Comparison of ENCODE assay signal across 19 cellular contexts in genomic region chrX:134148293-134148692, GRCh38.
A peak's percentile ranks its signal among the peaks of the same experiment; 100 is the strongest.
DNase-seq lines count a peak whose midpoint lies in the region; ATAC-seq and TF ChIP-seq lines count a peak whose summit lies in the region.
"Had no signal": no experiment of that assay in that cellular context is flagged by ENCODE, and none has a peak within 500 bp of the region (broad histone marks: within the 10 kb centered on the region; RNA-seq: fewer than 3 reads in every experiment).

No MANE protein-coding gene starts in this region.

- no peaks in the 10 kb centered on the region for H3K36me3 ChIP-seq in breast epithelium
- no peaks in the 10 kb centered on the region for H3K36me3 ChIP-seq in gastroesophageal sphincter
- no peaks in the 10 kb centered on the region for H3K36me3 ChIP-seq in subcutaneous abdominal adipose tissue (ENCODE audit: control insufficient read depth in 5 of 5, insufficient read depth in 5 of 5, low read length in 5 of 5)
- H3K36me3 ChIP-seq: Peyer's patch, SJSA1 had no signal

- H3K4me1 Mint-ChIP-seq in MCF 10A (ENCODE audit: insufficient read depth, unreplicated experiment) (no peaks in the 10 kb centered on the region), T-helper 17 cell (no peaks in the 10 kb centered on the region)

- H3K27ac Mint-ChIP-seq in MCF 10A (ENCODE audit: low read depth, unreplicated experiment) (no peak overlapping the region), T-helper 17 cell (no peak overlapping the region)
- H3K27ac Mint-ChIP-seq: activated CD8-positive, alpha-beta T cell treated with anti-CD3 and anti-CD28 coated beads for 36 hours had no signal

- TF ChIP-seq POLR2A in breast epithelium (IDR thresholded peaks at IDR 0.05) (no peak), gastroesophageal sphincter (IDR thresholded peaks at IDR 0.05) (no peak)

- no peaks in the 10 kb centered on the region for H3K9me3 Mint-ChIP-seq in MCF 10A (ENCODE audit: unreplicated experiment)
- H3K9me3 Mint-ChIP-seq: activated CD8-positive, alpha-beta T cell treated with anti-CD3 and anti-CD28 coated beads for 36 hours had no signal

- in situ Hi-C loops in SK-MEL-5 (cut with HindIII; ENCODE audit: low pct_unique_long_range_greater_than_20kb, low sequenced_read_pairs), result no loop called here

- H3K27ac ChIP-seq in breast epithelium, result no peak overlapping the region
- no peak overlapping the region for H3K27ac ChIP-seq in gastroesophageal sphincter
- no peak overlapping the region for H3K27ac ChIP-seq in subcutaneous abdominal adipose tissue (ENCODE audit: low read depth, low read length)
- H3K27ac ChIP-seq: Peyer's patch, SJSA1 had no signal

- no peak overlapping the region for H3K9ac ChIP-seq in subcutaneous abdominal adipose tissue (ENCODE audit: low read length in 5 of 5)

- WGBS in gastroesophageal sphincter (ENCODE audit: low coverage in 1 of 2), 2 donors, result 84 to 100% methylated on average over 1 to 3 of the region's 8 CpGs

- no peak for DNase-seq in breast epithelium (ENCODE audit: low spot score in 2 of 2)
- no peak for DNase-seq in MCF 10A (ENCODE audit: unreplicated experiment)
- peak; percentile 24 for DNase-seq in SK-MEL-5 (ENCODE audit: low read depth, low spot score)
- DNase-seq in activated gamma-delta T cell treated with Interleukin-2 at 50 U/mL for 16 hours, result no peak
- no peak for DNase-seq in T-helper 17 cell
- DNase-seq: activated CD8-positive, alpha-beta T cell treated with anti-CD3 and anti-CD28 coated beads for 36 hours; activated naive CD4-positive, alpha-beta T cell treated with anti-CD3 and anti-CD28 coated beads, Interleukin-2, amount 50 U/mL, for 16 hours; activated T-cell treated with anti-CD3 and anti-CD28 coated beads, Interleukin-2, amount 50 U/mL, for 1 hour; C1 segment of cervical spinal cord; Calu3; mammary epithelial cell; NCI-H146; NCI-H748 treated with DMSO at 0.1 percent for 48 hours; Peyer's patch had no signal

- peaks cover 0 to 21% of the 10 kb centered on the region in 2 donors for H3K27me3 ChIP-seq in breast epithelium
- no peaks in the 10 kb centered on the region for H3K27me3 ChIP-seq in gastroesophageal sphincter
- peaks cover 0 to 10% (median 4%) of the 10 kb centered on the region in 5 donors for H3K27me3 ChIP-seq in subcutaneous abdominal adipose tissue (ENCODE audit: control insufficient read depth in 5 of 5, insufficient read depth in 4 of 5, low read length in 5 of 5)
- H3K27me3 ChIP-seq: Peyer's patch, SJSA1 had no signal

- TF ChIP-seq CTCF in breast epithelium (IDR thresholded peaks at IDR 0.05), result no peak
- no peak for TF ChIP-seq CTCF in MCF 10A (IDR thresholded peaks at IDR 0.05; ENCODE audit: unreplicated experiment)
- no peak for TF ChIP-seq CTCF in gastroesophageal sphincter (IDR thresholded peaks at IDR 0.05)

- no peaks in the 10 kb centered on the region for H3K9me3 ChIP-seq in breast epithelium
- H3K9me3 ChIP-seq in gastroesophageal sphincter, result no peaks in the 10 kb centered on the region
- no peaks in the 10 kb centered on the region for H3K9me3 ChIP-seq in subcutaneous abdominal adipose tissue (ENCODE audit: control insufficient read depth in 5 of 5, low read length in 5 of 5)
- no peaks in the 10 kb centered on the region for H3K9me3 ChIP-seq in T-helper 17 cell (ENCODE audit: control insufficient read depth, low read length, poor library complexity, severe bottlenecking)
- H3K9me3 ChIP-seq: Peyer's patch, SJSA1 had no signal

- intact Hi-C loops in breast epithelium (cut with DNase I; ENCODE audit: low total_unique reads) (no loop called here), MCF 10A (cut with micrococcal nuclease) (loop anchor here (10.0 kb wide), 1 partner anchor 123 kb away; no protein-coding TSS in a partner anchor)

- no TSS peak for BruUV-seq in MCF 10A (replicated peaks; lab: Mats Ljungman, UMichigan)

- no peak for TF ChIP-seq EP300 in gastroesophageal sphincter (IDR thresholded peaks at IDR 0.05)

- peak; percentile 15 for ATAC-seq in gastroesophageal sphincter
- no peak for ATAC-seq in T-helper 17 cell
- no peak for ATAC-seq in HG03442 (IDR thresholded peaks at IDR 0.05; ENCODE audit: unreplicated experiment)
- ATAC-seq: activated CD8-positive, alpha-beta T cell treated with anti-CD3 and anti-CD28 coated beads for 36 hours; right cardiac atrium had no signal

- POLR2A ChIA-PET in MCF 10A (lab: Yijun Ruan, JAX), result no interaction called here

- H3K4me1 ChIP-seq in breast epithelium (no peaks in the 10 kb centered on the region), gastroesophageal sphincter (no peaks in the 10 kb centered on the region), subcutaneous abdominal adipose tissue (ENCODE audit: control insufficient read depth in 5 of 5, insufficient read depth in 5 of 5, low read length in 5 of 5) (peaks cover 0 to 8% (median 3%) of the 10 kb centered on the region in 5 donors)
- H3K4me1 ChIP-seq: Peyer's patch, SJSA1 had no signal

- no peaks in the 10 kb centered on the region for H3K36me3 Mint-ChIP-seq in MCF 10A (ENCODE audit: insufficient read depth, unreplicated experiment)
- no peaks in the 10 kb centered on the region for H3K36me3 Mint-ChIP-seq in T-helper 17 cell (ENCODE audit: low read depth)

- H3K27me3 Mint-ChIP-seq in MCF 10A (ENCODE audit: insufficient read depth, unreplicated experiment), result peaks cover 14% of the 10 kb centered on the region
- no peaks in the 10 kb centered on the region for H3K27me3 Mint-ChIP-seq in T-helper 17 cell
- H3K27me3 Mint-ChIP-seq: activated CD8-positive, alpha-beta T cell treated with anti-CD3 and anti-CD28 coated beads for 36 hours had no signal

- no peak overlapping the region for H3K4me3 Mint-ChIP-seq in MCF 10A (ENCODE audit: unreplicated experiment)
- H3K4me3 Mint-ChIP-seq in T-helper 17 cell, result no peak overlapping the region
- H3K4me3 Mint-ChIP-seq: activated CD8-positive, alpha-beta T cell treated with anti-CD3 and anti-CD28 coated beads for 36 hours had no signal

- CTCF ChIA-PET in MCF 10A (lab: Yijun Ruan, JAX), result interaction anchor here (2.8 kb wide), 1 partner anchor 122 kb away, joined by 11 read pairs; no protein-coding TSS in a partner anchor

- peak overlapping the region; percentile 13 to 52 (median 15) for H3K4me3 ChIP-seq in breast epithelium
- peak overlapping the region in 1 of 2 donors; percentile 22 for H3K4me3 ChIP-seq in gastroesophageal sphincter
- peak overlapping the region; percentile 16 to 61 (median 29) for H3K4me3 ChIP-seq in subcutaneous abdominal adipose tissue (ENCODE audit: low read depth in 1 of 5, low read length in 5 of 5)
- H3K4me3 ChIP-seq: Peyer's patch, SJSA1 had no signal
